Comparison of ENCODE assay signal across 1 cellular context in the genomic region with DNA sequence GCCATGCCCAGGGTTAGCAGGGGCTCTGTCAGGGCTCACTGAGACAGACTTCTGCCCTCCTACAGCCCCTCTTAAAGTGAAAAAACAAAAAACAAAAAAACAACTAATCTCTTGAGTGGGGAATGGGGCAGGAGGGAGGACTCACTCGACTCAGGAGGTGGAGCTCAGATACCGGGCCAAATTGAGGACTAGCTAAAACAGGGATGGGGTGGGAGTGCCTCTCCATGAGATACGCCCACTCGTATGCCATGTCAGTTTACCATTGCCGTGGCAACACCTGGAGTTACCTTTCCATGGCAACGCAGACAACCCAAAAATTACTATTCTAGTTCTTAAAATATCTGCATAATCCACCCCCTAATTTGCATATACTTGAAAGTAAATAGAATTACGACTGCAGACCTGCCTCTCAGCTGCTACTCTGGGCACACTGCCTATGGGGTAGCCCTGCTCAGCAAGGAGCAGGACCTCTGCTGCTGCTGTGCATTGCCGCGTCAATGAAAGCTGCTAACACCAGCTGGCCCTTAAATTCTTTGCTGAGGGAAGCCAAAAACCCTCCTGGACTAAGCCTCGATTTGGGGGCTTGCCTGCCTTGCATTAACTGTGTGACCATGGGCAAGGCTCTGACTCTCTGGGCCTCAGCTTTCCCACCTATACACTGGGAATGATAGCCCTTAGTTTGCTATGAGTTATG.
TF ChIP-seq lines count a peak whose summit lies in the region.

No MANE protein-coding gene starts in this region.

TF ChIP-seq in K562, 482 proteins besides CTCF, POLR2A, EP300 and RAD21 (continued from another document and continues in another):
- TF ChIP-seq, protein P1, sequence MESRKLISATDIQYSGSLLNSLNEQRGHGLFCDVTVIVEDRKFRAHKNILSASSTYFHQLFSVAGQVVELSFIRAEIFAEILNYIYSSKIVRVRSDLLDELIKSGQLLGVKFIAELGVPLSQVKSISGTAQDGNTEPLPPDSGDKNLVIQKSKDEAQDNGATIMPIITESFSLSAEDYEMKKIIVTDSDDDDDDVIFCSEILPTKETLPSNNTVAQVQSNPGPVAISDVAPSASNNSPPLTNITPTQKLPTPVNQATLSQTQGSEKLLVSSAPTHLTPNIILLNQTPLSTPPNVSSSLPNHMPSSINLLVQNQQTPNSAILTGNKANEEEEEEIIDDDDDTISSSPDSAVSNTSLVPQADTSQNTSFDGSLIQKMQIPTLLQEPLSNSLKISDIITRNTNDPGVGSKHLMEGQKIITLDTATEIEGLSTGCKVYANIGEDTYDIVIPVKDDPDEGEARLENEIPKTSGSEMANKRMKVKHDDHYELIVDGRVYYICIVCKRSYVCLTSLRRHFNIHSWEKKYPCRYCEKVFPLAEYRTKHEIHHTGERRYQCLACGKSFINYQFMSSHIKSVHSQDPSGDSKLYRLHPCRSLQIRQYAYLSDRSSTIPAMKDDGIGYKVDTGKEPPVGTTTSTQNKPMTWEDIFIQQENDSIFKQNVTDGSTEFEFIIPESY (CRISPR knock-in tag; IDR thresholded peaks at IDR 0.05), result no peak
- TF ChIP-seq HNRNPLL (IDR thresholded peaks at IDR 0.05; ENCODE audit: low read depth, low read length, poor library complexity, severe bottlenecking) (no peak), POLR2G (IDR thresholded peaks at IDR 0.05; ENCODE audit: low read depth, low read length) (no peak), RBM34 (IDR thresholded peaks at IDR 0.05; ENCODE audit: borderline replicate concordance, insufficient read depth, low read length) (no peak), CBX3 (IDR thresholded peaks at IDR 0.05; ENCODE audit: borderline replicate concordance in 1 of 2, low read length in 2 of 2) (0 out of 3 replicates have a peak, but pooled peaks of 1 of the 2 experiments have one; percentile 11), BRD9 (IDR thresholded peaks at IDR 0.05; ENCODE audit: low read depth, partially characterized antibody) (peak; percentile 28), TBP (optimal IDR thresholded peaks at IDR 0.05; ENCODE audit: low read depth, low read length) (no peak), PPARD (CRISPR knock-in tag; IDR thresholded peaks at IDR 0.05) (no peak), SREBF1 (IDR thresholded peaks at IDR 0.05; ENCODE audit: borderline replicate concordance, low read depth, low read length) (no peak), ATF6 (CRISPR knock-in tag; IDR thresholded peaks at IDR 0.05) (peak; percentile 68; the same call in 1 of the 2 replicates), ZNF586 (CRISPR knock-in tag; conservative IDR thresholded peaks at IDR 0.05) (no peak), HDAC8 (tag; IDR thresholded peaks at IDR 0.05) (no peak), BRCA1 (IDR thresholded peaks at IDR 0.05) (no peak), BRCA1 (CRISPR knock-in tag; IDR thresholded peaks at IDR 0.05) (0 out of 2 replicates have a peak, but pooled peaks have one; percentile 45), MYNN (IDR thresholded peaks at IDR 0.05) (peak; percentile 72; the same call in 1 of the 2 replicates), MYNN (CRISPR knock-in tag; IDR thresholded peaks at IDR 0.05) (no peak), CUX1 (CRISPR knock-in tag; IDR thresholded peaks at IDR 0.05) (no peak), TBL1XR1 (IDR thresholded peaks at IDR 0.05; ENCODE audit: low read length in 2 of 2) (no peak), ZNF184 (CRISPR knock-in tag; IDR thresholded peaks at IDR 0.05) (no peak), CSDE1 (IDR thresholded peaks at IDR 0.05) (peak in 1 of 2 experiments; percentile 73; a peak in 2 of 4 replicates), SLC30A9 (CRISPR knock-in tag; IDR thresholded peaks at IDR 0.05) (no peak), U2AF2 (optimal IDR thresholded peaks at IDR 0.05; ENCODE audit: low read depth, low read length) (no peak), CC2D1A (IDR thresholded peaks at IDR 0.05) (peak; percentile 65; the same call in 1 of the 2 replicates), NRF1 (conservative IDR thresholded peaks at IDR 0.05 in 1 of 2, IDR thresholded peaks at IDR 0.05 in 1 of 2) (peak; percentile 21 to 25; a peak in 1 of 4 replicates), ARID2 (IDR thresholded peaks at IDR 0.05) (0 out of 2 replicates have a peak, but pooled peaks have one; percentile 32), MXI1 (IDR thresholded peaks at IDR 0.05; ENCODE audit: low read depth, low read length) (peak; percentile 98), NFRKB (IDR thresholded peaks at IDR 0.05; ENCODE audit: low read depth) (no peak), FOS (IDR thresholded peaks at IDR 0.05; ENCODE audit: extremely low read depth, insufficient read length) (no peak), SOX6 (IDR thresholded peaks at IDR 0.05) (no peak), SNRNP70 (optimal IDR thresholded peaks at IDR 0.05; ENCODE audit: low read depth, low read length) (no peak), LCOR (CRISPR knock-in tag; IDR thresholded peaks at IDR 0.05) (no peak), ILF3 (IDR thresholded peaks at IDR 0.05; ENCODE audit: borderline replicate concordance) (no peak), SMAD1 (IDR thresholded peaks at IDR 0.05; ENCODE audit: low read depth, low read length, partially characterized antibody) (no peak), MYBL2 (IDR thresholded peaks at IDR 0.05; ENCODE audit: low read depth) (no peak), MYBL2 (CRISPR knock-in tag; IDR thresholded peaks at IDR 0.05; ENCODE audit: borderline replicate concordance) (no peak), ZSCAN29 (IDR thresholded peaks at IDR 0.05) (no peak), SAFB (IDR thresholded peaks at IDR 0.05; ENCODE audit: borderline replicate concordance, low read depth, low read length) (no peak), EGR1 (conservative IDR thresholded peaks at IDR 0.05) (peak; percentile 87), HMG20B (CRISPR knock-in tag; IDR thresholded peaks at IDR 0.05) (no peak), PRMT5 (CRISPR knock-in tag; IDR thresholded peaks at IDR 0.05) (no peak), CTCFL (IDR thresholded peaks at IDR 0.05; ENCODE audit: borderline replicate concordance, insufficient read depth, low read depth, low read length, poor library complexity, severe bottlenecking) (no peak), BACH1 (tag; IDR thresholded peaks at IDR 0.05) (0 out of 2 replicates have a peak, but pooled peaks have one; percentile 47), KHSRP (IDR thresholded peaks at IDR 0.05) (no peak), ZNF395 (CRISPR knock-in tag; IDR thresholded peaks at IDR 0.05) (peak; percentile 67), EWSR1 (IDR thresholded peaks at IDR 0.05; ENCODE audit: borderline replicate concordance, low read depth, partially characterized antibody) (no peak), GABPB2 (CRISPR knock-in tag; conservative IDR thresholded peaks at IDR 0.05) (no peak), ZNF316 (IDR thresholded peaks at IDR 0.05) (no peak)
- TF ChIP-seq, protein P2, sequence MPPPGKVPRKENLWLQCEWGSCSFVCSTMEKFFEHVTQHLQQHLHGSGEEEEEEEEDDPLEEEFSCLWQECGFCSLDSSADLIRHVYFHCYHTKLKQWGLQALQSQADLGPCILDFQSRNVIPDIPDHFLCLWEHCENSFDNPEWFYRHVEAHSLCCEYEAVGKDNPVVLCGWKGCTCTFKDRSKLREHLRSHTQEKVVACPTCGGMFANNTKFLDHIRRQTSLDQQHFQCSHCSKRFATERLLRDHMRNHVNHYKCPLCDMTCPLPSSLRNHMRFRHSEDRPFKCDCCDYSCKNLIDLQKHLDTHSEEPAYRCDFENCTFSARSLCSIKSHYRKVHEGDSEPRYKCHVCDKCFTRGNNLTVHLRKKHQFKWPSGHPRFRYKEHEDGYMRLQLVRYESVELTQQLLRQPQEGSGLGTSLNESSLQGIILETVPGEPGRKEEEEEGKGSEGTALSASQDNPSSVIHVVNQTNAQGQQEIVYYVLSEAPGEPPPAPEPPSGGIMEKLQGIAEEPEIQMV (tag; conservative IDR thresholded peaks at IDR 0.05; ENCODE audit: low read depth), result 0 out of 2 replicates have a peak, but pooled peaks have one; percentile 69
- TF ChIP-seq, protein P3, sequence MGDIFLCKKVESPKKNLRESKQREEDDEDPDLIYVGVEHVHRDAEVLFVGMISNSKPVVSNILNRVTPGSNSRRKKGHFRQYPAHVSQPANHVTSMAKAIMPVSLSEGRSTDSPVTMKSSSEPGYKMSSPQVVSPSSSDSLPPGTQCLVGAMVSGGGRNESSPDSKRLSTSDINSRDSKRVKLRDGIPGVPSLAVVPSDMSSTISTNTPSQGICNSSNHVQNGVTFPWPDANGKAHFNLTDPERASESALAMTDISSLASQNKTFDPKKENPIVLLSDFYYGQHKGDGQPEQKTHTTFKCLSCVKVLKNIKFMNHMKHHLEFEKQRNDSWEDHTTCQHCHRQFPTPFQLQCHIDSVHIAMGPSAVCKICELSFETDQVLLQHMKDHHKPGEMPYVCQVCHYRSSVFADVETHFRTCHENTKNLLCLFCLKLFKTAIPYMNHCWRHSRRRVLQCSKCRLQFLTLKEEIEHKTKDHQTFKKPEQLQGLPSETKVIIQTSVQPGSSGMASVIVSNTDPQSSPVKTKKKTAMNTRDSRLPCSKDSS (IDR thresholded peaks at IDR 0.05; ENCODE audit: low read depth, partially characterized antibody), result no peak
- TF ChIP-seq, protein P4, sequence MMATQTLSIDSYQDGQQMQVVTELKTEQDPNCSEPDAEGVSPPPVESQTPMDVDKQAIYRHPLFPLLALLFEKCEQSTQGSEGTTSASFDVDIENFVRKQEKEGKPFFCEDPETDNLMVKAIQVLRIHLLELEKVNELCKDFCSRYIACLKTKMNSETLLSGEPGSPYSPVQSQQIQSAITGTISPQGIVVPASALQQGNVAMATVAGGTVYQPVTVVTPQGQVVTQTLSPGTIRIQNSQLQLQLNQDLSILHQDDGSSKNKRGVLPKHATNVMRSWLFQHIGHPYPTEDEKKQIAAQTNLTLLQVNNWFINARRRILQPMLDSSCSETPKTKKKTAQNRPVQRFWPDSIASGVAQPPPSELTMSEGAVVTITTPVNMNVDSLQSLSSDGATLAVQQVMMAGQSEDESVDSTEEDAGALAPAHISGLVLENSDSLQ (IDR thresholded peaks at IDR 0.05), result peak; percentile 92
